Comparison of ENCODE assay signal across 5 cellular contexts in the genomic region with DNA sequence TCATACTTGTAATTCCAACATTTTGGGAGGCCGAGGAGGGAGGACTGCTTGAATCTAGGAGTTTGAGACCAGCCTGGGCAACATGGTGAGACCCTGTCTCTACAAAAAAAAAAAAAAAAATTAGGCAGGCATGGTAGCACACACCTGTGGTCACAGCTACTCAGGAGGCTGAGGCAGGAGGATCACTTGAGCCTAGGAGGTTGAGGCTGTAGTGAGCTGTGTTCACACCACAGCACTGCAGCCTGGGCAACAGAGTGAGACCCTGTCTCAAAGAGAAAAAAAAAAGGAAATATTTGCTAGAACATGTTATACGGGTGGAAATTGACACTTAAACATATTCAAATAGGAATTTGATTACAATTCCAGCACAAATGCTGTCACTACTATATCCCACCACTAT. TPM values are rescaled to one million over a fixed set of nuclear protein-coding genes. Genes with fewer than 3 reads are reported as not detected.
DNase-seq lines count a peak whose midpoint lies in the region; ATAC-seq, FAIRE-seq and TF ChIP-seq lines count a peak whose summit lies in the region.
"Not testable (repeated sequence)": the region's sequence is repeated elsewhere in the genome, so short reads cannot be mapped to it uniquely, and the experiment has no call there.

No MANE protein-coding gene starts in this region.

- not testable (repeated sequence) for H4K20me1 ChIP-seq in PC-9 (ENCODE audit: insufficient read depth); K562 (replicated peaks; ENCODE audit: control insufficient read depth, insufficient read depth, low read length)

- not testable (repeated sequence) for TF ChIP-seq EP300 in A549 (IDR thresholded peaks at IDR 0.05); K562 (IDR thresholded peaks at IDR 0.05; ENCODE audit: low read length)

- H3K4me1 ChIP-seq in A549 (peaks cover 27% of the 10 kb centered on the region), PC-9 (replicated peaks; ENCODE audit: insufficient read depth) (peaks cover 30% of the 10 kb centered on the region)
- not testable (repeated sequence) for H3K4me1 ChIP-seq in K562 (replicated peaks in 1 of 2; ENCODE audit: control insufficient read depth in 2 of 2, insufficient read depth in 2 of 2, low read length in 2 of 2)

- H3K4me2 ChIP-seq in A549 (peak overlapping the region; percentile 45), PC-9 (0 out of 2 replicates have a peak overlapping the region, but pooled peaks have one; percentile 11)
- not testable (repeated sequence) for H3K4me2 ChIP-seq in K562 (ENCODE audit: insufficient read depth, low read length)

- not testable (repeated sequence) for TF ChIP-seq POLR2A in A549 (IDR thresholded peaks at IDR 0.05; ENCODE audit: low read length); K562 (conservative IDR thresholded peaks at IDR 0.05)

- CTCF ChIA-PET in A549 (lab: Yijun Ruan, JAX); PC-9 (lab: Charles Lee); K562 (lab: Yijun Ruan, JAX; ENCODE audit: low intra/inter-chr PET ratio): not testable (repeated sequence)

- POLR2A ChIA-PET in A549 (lab: Yijun Ruan, JAX) (interaction anchor here (0.6 kb wide), 1 partner anchor 140 kb away, joined by 3 read pairs; no protein-coding TSS in a partner anchor), PC-9 (lab: Charles Lee; ENCODE audit: unreplicated experiment) (interaction anchor here (0.7 kb wide), 1 partner anchor 30 kb away, joined by 5 read pairs; no protein-coding TSS in a partner anchor)
- POLR2A ChIA-PET in K562 (lab: Yijun Ruan, JAX) = not testable (repeated sequence)

- not testable (repeated sequence) for H3K36me3 Mint-ChIP-seq in T-helper 17 cell (ENCODE audit: low read depth); natural killer cell treated with Interleukin-12 subunit alpha and Interleukin-12 subunit beta and Interleukin-15 and Interleukin-18, amount 100 ng/mL, for 72 hours

- not testable (repeated sequence) for H3K9ac ChIP-seq in K562 (ENCODE audit: insufficient read depth in 1 of 2, low read depth in 2 of 2, low read length in 2 of 2)

- H3K4me3 ChIP-seq in A549, PC-9, K562: not testable (repeated sequence)

- H3K27me3 Mint-ChIP-seq in T-helper 17 cell; natural killer cell treated with Interleukin-12 subunit alpha and Interleukin-12 subunit beta and Interleukin-15 and Interleukin-18, amount 100 ng/mL, for 72 hours: not testable (repeated sequence)

- H3K9me1 ChIP-seq in K562 (ENCODE audit: control insufficient read depth, insufficient read depth, low read length) = not testable (repeated sequence)

- peak overlapping the region; percentile 34 for H3K27ac Mint-ChIP-seq in T-helper 17 cell
- H3K27ac Mint-ChIP-seq in natural killer cell treated with Interleukin-12 subunit alpha and Interleukin-12 subunit beta and Interleukin-15 and Interleukin-18, amount 100 ng/mL, for 72 hours = peak overlapping the region; percentile 56 to 91

- H3K36me3 ChIP-seq in PC-9 (ENCODE audit: low read depth); K562 (ENCODE audit: control insufficient read depth, insufficient read depth, low read length): not testable (repeated sequence)

- H3K79me2 ChIP-seq in PC-9 (ENCODE audit: low read depth) = peaks cover 33% of the 10 kb centered on the region
- H3K79me2 ChIP-seq in K562 (ENCODE audit: control insufficient read depth, insufficient read depth, low read length) = peaks cover 20% of the 10 kb centered on the region

- TF ChIP-seq CTCF in A549 (IDR thresholded peaks at IDR 0.05); PC-9 (conservative IDR thresholded peaks at IDR 0.05); K562 (IDR thresholded peaks at IDR 0.05 in 2 of 3, conservative IDR thresholded peaks at IDR 0.05 in 1 of 3; ENCODE audit: insufficient read depth in 2 of 3, low read depth in 1 of 3, low read length in 3 of 3): not testable (repeated sequence)

- H2AFZ ChIP-seq in PC-9; K562 (ENCODE audit: low read depth, low read length): not testable (repeated sequence)

- not testable (repeated sequence) for H3K9me2 ChIP-seq in PC-9 (ENCODE audit: insufficient read depth)

- not testable (repeated sequence) for BruUV-seq in PC-9 (replicated peaks; lab: Mats Ljungman, UMichigan); K562 (replicated peaks; lab: Mats Ljungman, UMichigan)

- intact Hi-C loops in PC-9 (cut with micrococcal nuclease; ENCODE audit: unreplicated experiment) = loop anchor here (10.0 kb wide), 1 partner anchor 137 kb away; a partner anchor contains a TSS
- intact Hi-C loops in K562 (cut with micrococcal nuclease) = not testable (repeated sequence)

- FAIRE-seq in A549 (lab: Jason Lieb, UNC); K562 (lab: Jason Lieb, UNC): not testable (repeated sequence)

- in situ Hi-C loops in K562 (cut with MboI) = not testable (repeated sequence)

- not testable (repeated sequence) for H3K9me3 Mint-ChIP-seq in natural killer cell treated with Interleukin-12 subunit alpha and Interleukin-12 subunit beta and Interleukin-15 and Interleukin-18, amount 100 ng/mL, for 72 hours

- H3K27me3 ChIP-seq in PC-9 (ENCODE audit: insufficient read depth, low read depth); K562 (ENCODE audit: control insufficient read depth in 2 of 2, insufficient read depth in 2 of 2, low read length in 2 of 2): not testable (repeated sequence)

- peaks cover 19% of the 10 kb centered on the region for H3K4me1 Mint-ChIP-seq in T-helper 17 cell
- H3K4me1 Mint-ChIP-seq in natural killer cell treated with Interleukin-12 subunit alpha and Interleukin-12 subunit beta and Interleukin-15 and Interleukin-18, amount 100 ng/mL, for 72 hours (ENCODE audit: low read depth in 2 of 2) = peaks cover 31 to 36% of the 10 kb centered on the region in 2 donors

- ATAC-seq in A549; T-helper 17 cell; K562; natural killer cell treated with Interleukin-12 subunit alpha and Interleukin-12 subunit beta and Interleukin-15 and Interleukin-18, amount 100 ng/mL, for 72 hours: not testable (repeated sequence)

- H3K27ac ChIP-seq in A549 (peak overlapping the region; percentile 25 to 32; a peak in 2 of 6 replicates), PC-9 (peak overlapping the region; percentile 42)
- H3K27ac ChIP-seq in K562 (ENCODE audit: extremely low read depth, low read depth, low read length) = not testable (repeated sequence)

- H3F3A ChIP-seq in PC-9 (ENCODE audit: insufficient read depth, low read depth) = peaks cover 25% of the 10 kb centered on the region

- H3K9me3 ChIP-seq in A549; PC-9 (ENCODE audit: insufficient read depth, low read depth); T-helper 17 cell (ENCODE audit: control insufficient read depth, low read length, poor library complexity, severe bottlenecking); K562 (replicated peaks; ENCODE audit: control insufficient read depth, insufficient read depth, low read depth, low read length): not testable (repeated sequence)

- not testable (repeated sequence) for H3K4me3 Mint-ChIP-seq in T-helper 17 cell
- H3K4me3 Mint-ChIP-seq in natural killer cell treated with Interleukin-12 subunit alpha and Interleukin-12 subunit beta and Interleukin-15 and Interleukin-18, amount 100 ng/mL, for 72 hours = peak overlapping the region; percentile 49

- TF ChIP-seq RAD21 in A549 (conservative IDR thresholded peaks at IDR 0.05 in 1 of 2, IDR thresholded peaks at IDR 0.05 in 1 of 2); K562 (CRISPR knock-in tag; conservative IDR thresholded peaks at IDR 0.05 in 1 of 2, IDR thresholded peaks at IDR 0.05 in 1 of 2): not testable (repeated sequence)

- DNase-seq in A549 (ENCODE audit: low read depth in 1 of 2, low spot score in 1 of 2); PC-9; T-helper 17 cell; K562 (ENCODE audit: extremely low read depth in 1 of 4, low spot score in 3 of 4); natural killer cell treated with Interleukin-12 subunit alpha and Interleukin-12 subunit beta and Interleukin-15 and Interleukin-18, amount 100 ng/mL, for 72 hours (ENCODE audit: low spot score): not testable (repeated sequence)

- WGBS in A549 (ENCODE audit: missing lambda C conversion rate) = 89% methylated on average over 2 of the region's 2 CpGs
- 65% methylated on average over 2 of the region's 2 CpGs for WGBS in K562 (ENCODE audit: insufficient coverage, low coverage, missing lambda C conversion rate)

RNA-seq across cellular contexts. Expression of a gene that starts 4.4 kb away (rescaled TPM):
- polyA plus RNA-seq in A549 (2011; rRNA removed) (45.1 and 48.3 TPM in 2 replicates), A549 (2017; fragmentation: RNase III; extraction: RNeasy Plus Mini Kit Qiagen cat#74134 plus additional on column Dnase treatment) (8.2 to 9.5 TPM (median 8.3 TPM) in 3 replicates), K562 (2011; rRNA removed) (20.5 and 20.7 TPM in 2 replicates), K562 (2014; fragmentation: Illumina TruSeq; extraction: Trizol) (12.2 and 13.4 TPM in 2 replicates), K562 (2014; fragmentation: Nextera tagmentation; extraction: Ambion mirVana) (1 to 10 TPM in 1 of 2 experiments, under 1 TPM in 1; 0.78 to 1.6 TPM), K562 (2014; rRNA removed) (8.6 and 8.8 TPM in 2 replicates)
- polyA plus RNA-seq in A549 (2012; cell fraction: cytosol; rRNA removed) = 3.1 and 4.9 TPM in 2 replicates
- 8.0 and 9.6 TPM in 2 replicates for polyA plus RNA-seq in A549 (2012; cell fraction: nucleus; rRNA removed)
- polyA minus RNA-seq in A549 (2011; rRNA and poly(A)+ RNA removed) = 75.4 and 86.1 TPM in 2 replicates
- total RNA-seq in PC-9 (2021) (33.0 and 38.2 TPM in 2 replicates), T-helper 17 cell (10 to 100 TPM; 35.6 to 43.3 TPM), K562 (2014; rRNA removed) (4.3 and 6.9 TPM in 2 replicates), K562 (2014; rRNA removed; fragmentation: Illumina TruSeq; extraction: Trizol) (11.1 and 12.4 TPM in 2 replicates), K562 (2015; rRNA removed; fragmentation: Illumina TruSeq; extraction: Trizol) (15.2 and 15.3 TPM in 2 replicates), K562 (2021) (15.1 and 17.3 TPM in 2 replicates)
- 50.5 and 147 TPM in 2 replicates for total RNA-seq in K562 (2011; cell fraction: chromatin; rRNA removed; ENCODE audit: low replicate concordance)
- total RNA-seq in K562 (2011; cell fraction: nucleolus; rRNA removed) = 18.5 and 31.5 TPM in 2 replicates
- 46.2 and 74.0 TPM in 2 replicates for total RNA-seq in K562 (2011; cell fraction: nucleoplasm; rRNA removed)
- polyA plus RNA-seq in K562 (2011; cell fraction: cytosol; rRNA removed) = 7.0 and 8.9 TPM in 2 replicates
- 21.7 and 33.1 TPM in 2 replicates for polyA plus RNA-seq in K562 (2011; cell fraction: nucleus; rRNA removed)
- polyA plus RNA-seq in K562 (2012) = 4.5 and 4.7 TPM in 2 replicates
- polyA minus RNA-seq in K562 (2011; rRNA and poly(A)+ RNA removed) = 66.5 and 69.2 TPM in 2 replicates
- polyA minus RNA-seq in K562 (2011; cell fraction: cytosol; rRNA and poly(A)+ RNA removed) = 20.5 and 22.2 TPM in 2 replicates
- polyA minus RNA-seq in K562 (2011; cell fraction: nucleus; rRNA and poly(A)+ RNA removed) = 21.0 and 32.2 TPM in 2 replicates
- total RNA-seq in natural killer cell treated with Interleukin-12 subunit alpha and Interleukin-12 subunit beta and Interleukin-15 and Interleukin-18, amount 100 ng/mL, for 72 hours = 100 to 1,000 TPM; 106 to 152 TPM
